Comparison of ENCODE assay signal across 18 cellular contexts in the genomic region with DNA sequence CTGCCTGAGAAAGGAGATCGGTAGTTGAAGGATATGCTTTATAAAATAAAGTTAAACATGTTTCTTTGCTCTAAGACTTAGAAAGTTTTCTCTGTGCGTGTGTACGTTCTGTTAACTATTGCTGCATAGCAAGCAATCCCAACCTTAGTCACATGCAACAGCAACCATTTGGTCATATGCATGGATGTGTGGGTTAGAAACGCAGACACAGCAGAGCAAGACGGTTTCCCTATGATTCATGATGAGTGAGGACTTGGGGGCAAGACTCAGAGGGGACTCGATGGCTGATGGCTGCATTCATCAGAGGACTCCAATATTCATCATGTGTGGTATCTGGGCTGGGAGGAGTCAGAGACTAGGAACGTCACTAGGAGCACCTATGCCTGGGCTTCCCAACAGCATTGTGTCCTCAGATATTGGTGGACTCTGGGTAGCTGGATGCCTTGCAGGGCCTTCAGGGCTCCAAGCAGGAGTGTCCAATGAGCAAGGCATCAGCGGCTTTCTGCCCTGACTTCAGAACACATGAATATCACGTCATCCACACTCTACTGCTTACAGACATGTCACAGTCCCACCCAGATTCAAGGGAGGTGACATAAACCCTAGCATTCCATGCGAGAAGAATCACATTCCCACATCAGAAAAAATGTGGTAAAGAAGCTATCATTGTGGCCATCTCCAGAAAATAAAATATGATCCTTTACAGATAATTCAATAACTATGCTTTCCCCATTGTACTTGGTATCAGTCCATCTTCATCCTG.
"Had no signal": no experiment of that assay in that cellular context is flagged by ENCODE, and none has a peak within 500 bp of the region (broad histone marks: within the 10 kb centered on the region; RNA-seq: fewer than 3 reads in every experiment).

No MANE protein-coding gene starts in this region.

- H3K36me3 ChIP-seq: breast epithelium, lower lobe of right lung, prostate gland, sigmoid colon, thyroid gland, uterus had no signal

- H3K4me3 ChIP-seq: breast epithelium, lower lobe of right lung, prostate gland, sigmoid colon, thyroid gland, uterus had no signal

- ATAC-seq: activated CD4-positive, CD25-positive, alpha-beta regulatory T cell treated with anti-CD3 and anti-CD28 coated beads, Interleukin-2, amount 50 U/mL, for 24 hours; activated naive CD8-positive, alpha-beta T cell treated with anti-CD3 and anti-CD28 coated beads, Interleukin-2, amount 50 U/mL, for 24 hours; activated T-helper 17 cell treated with anti-CD3 and anti-CD28 coated beads, Interleukin-2, amount 50 U/mL, for 72 hours; effector memory CD8-positive, alpha-beta T cell; left colon; lower lobe of right lung; stimulated activated effector memory CD8-positive, alpha-beta T cell treated with anti-CD3 and anti-CD28 coated beads, Interleukin-12 subunit alpha, Interleukin-12 subunit beta, amount 100 ng/mL, for 72 hours had no signal

- H3K9me3 ChIP-seq: breast epithelium, lower lobe of right lung, prostate gland, sigmoid colon, thyroid gland, uterus had no signal

- H3K4me1 ChIP-seq: breast epithelium, lower lobe of right lung, prostate gland, uterus had no signal

- DNase-seq: activated naive CD4-positive, alpha-beta T cell treated with anti-CD3 and anti-CD28 coated beads for 36 hours; activated naive CD8-positive, alpha-beta T cell treated with anti-CD3 and anti-CD28 coated beads, Interleukin-2, amount 50 U/mL, for 24 hours; activated T-cell treated with anti-CD3 and anti-CD28 coated beads for 4 hours; aorta; effector memory CD8-positive, alpha-beta T cell; left colon; lower lobe of right lung; midbrain; sigmoid colon; thyroid gland; uterus had no signal

- FAIRE-seq: islet of Langerhans had no signal

- H3K27me3 ChIP-seq: breast epithelium, sigmoid colon, thyroid gland, uterus had no signal

- H3K27ac ChIP-seq: breast epithelium, epithelial cell of prostate, lower lobe of right lung, prostate gland, sigmoid colon, thyroid gland, uterus had no signal
